Comparison of ENCODE assay signal across 9 cellular contexts in genomic region chr7:2719007-2719406, GRCh38. TPM values are rescaled to one million over a fixed set of nuclear protein-coding genes. Genes with fewer than 3 reads are reported as not detected.
A peak's percentile ranks its signal among the peaks of the same experiment; 100 is the strongest.
DNase-seq lines count a peak whose midpoint lies in the region; ATAC-seq, FAIRE-seq and TF ChIP-seq lines count a peak whose summit lies in the region.
"Had no signal": no experiment of that assay in that cellular context is flagged by ENCODE, and none has a peak within 500 bp of the region (broad histone marks: within the 10 kb centered on the region; RNA-seq: fewer than 3 reads in every experiment).

No MANE protein-coding gene starts in this region.

- intact Hi-C loops in activated naive CD4-positive, alpha-beta T cell treated with anti-CD3 and anti-CD28 coated beads for 36 hours (cut with micrococcal nuclease): loop anchor here (5.0 kb wide), 2 partner anchors 162 to 207 kb away; partner anchors contain the start of genes BRAT1 and IQCE
- intact Hi-C loops in testis (cut with DNase I; ENCODE audit: low total_unique reads): no loop called here

- H3K9me3 ChIP-seq in keratinocyte (ENCODE audit: control insufficient read depth, low read depth, low read length) (no peaks in the 10 kb centered on the region), testis (no peaks in the 10 kb centered on the region)

- H3K4me3 ChIP-seq in keratinocyte (ENCODE audit: control insufficient read depth in 2 of 3, extremely low read depth in 1 of 3, insufficient read depth in 2 of 3, low read depth in 1 of 3, low read length in 3 of 3): no peak overlapping the region
- H3K4me3 ChIP-seq in testis: no peak overlapping the region

- no peak overlapping the region for H3K4me3 Mint-ChIP-seq in activated naive CD4-positive, alpha-beta T cell treated with anti-CD3 and anti-CD28 coated beads for 36 hours

- peaks cover 8% of the 10 kb centered on the region for H3K4me1 ChIP-seq in keratinocyte (ENCODE audit: control insufficient read depth, extremely low read depth, insufficient read depth, low read length)
- peaks cover 23% of the 10 kb centered on the region for H3K4me1 ChIP-seq in testis

- DNase-seq in NCI-H82 (lab: John Stamatoyannopoulos, UW): peak; percentile 58
- no peak for DNase-seq in NCI-H82 treated with DMSO at 0.1 percent for 48 hours (lab: John Stamatoyannopoulos, UW; ENCODE audit: unreplicated experiment)
- peak; percentile 43 for DNase-seq in RWPE1 (ENCODE audit: low spot score)
- DNase-seq in activated naive CD4-positive, alpha-beta T cell treated with anti-CD3 and anti-CD28 coated beads for 36 hours: peak; percentile 82
- DNase-seq in keratinocyte (ENCODE audit: low read depth, low spot score): no peak
- DNase-seq in stimulated activated naive CD4-positive, alpha-beta T cell treated with Interleukin-2 at 50 U/mL for 16 hours (lab: John Stamatoyannopoulos, UW): peak; percentile 43
- DNase-seq in testis: no peak

- TF ChIP-seq CTCF in RWPE1 (conservative IDR thresholded peaks at IDR 0.05; ENCODE audit: low read depth): peak; percentile 57
- peak; percentile 35 to 52 (median 43) for TF ChIP-seq CTCF in keratinocyte (optimal IDR thresholded peaks at IDR 0.05 in 1 of 3, IDR thresholded peaks at IDR 0.05 in 1 of 3, conservative IDR thresholded peaks at IDR 0.05 in 1 of 3; ENCODE audit: extremely low read depth in 1 of 3, insufficient read depth in 2 of 3, low read length in 3 of 3)
- TF ChIP-seq CTCF in testis (IDR thresholded peaks at IDR 0.05): peak in 1 of 3 experiments; percentile 39

- H2AFZ ChIP-seq in keratinocyte (ENCODE audit: control insufficient read depth, low read length): no peak overlapping the region

- dilution Hi-C loops in keratinocyte (cut with MboI; ENCODE audit: extremely low pct_ligation_motif_present, low sequenced_read_pairs): no loop called here

- no peaks in the 10 kb centered on the region for H3K9me3 Mint-ChIP-seq in activated naive CD4-positive, alpha-beta T cell treated with anti-CD3 and anti-CD28 coated beads for 36 hours
- H3K9me3 Mint-ChIP-seq: activated naive CD4-positive, alpha-beta T cell treated with anti-CD3 and anti-CD28 coated beads, Interleukin-2, amount 50 U/mL, for 72 hours had no signal

- WGBS in testis, 2 donors: 88 to 89% methylated on average over 7 to 16 of the region's 16 CpGs

- no peaks in the 10 kb centered on the region for H4K20me1 ChIP-seq in keratinocyte (ENCODE audit: control insufficient read depth, extremely low read depth, insufficient read depth, low read length)

- no peak overlapping the region for H3K4me2 ChIP-seq in keratinocyte (ENCODE audit: control insufficient read depth, extremely low read depth, insufficient read depth, low read depth, low read length)

- peaks cover 6% of the 10 kb centered on the region for H3K27me3 Mint-ChIP-seq in activated naive CD4-positive, alpha-beta T cell treated with anti-CD3 and anti-CD28 coated beads for 36 hours (ENCODE audit: low read depth)

- H3K9ac ChIP-seq in keratinocyte (ENCODE audit: control insufficient read depth, extremely low read depth, insufficient read depth, low read length): no peak overlapping the region

- no peak overlapping the region for H3K27ac ChIP-seq in RWPE1
- H3K27ac ChIP-seq in keratinocyte (ENCODE audit: control insufficient read depth, insufficient read depth, low read length): no peak overlapping the region
- H3K27ac ChIP-seq in testis: no peak overlapping the region

- no peaks in the 10 kb centered on the region for H3K79me2 ChIP-seq in keratinocyte (ENCODE audit: control insufficient read depth, insufficient read depth, low read length)

- peaks cover 5 to 9% of the 10 kb centered on the region in 2 experiments for H3K36me3 ChIP-seq in keratinocyte (ENCODE audit: control insufficient read depth in 2 of 2, extremely low read depth in 1 of 2, insufficient read depth in 2 of 2, low read length in 2 of 2)
- H3K36me3 ChIP-seq in testis (ENCODE audit: low read depth, missing control alignments): no peaks in the 10 kb centered on the region

- no peaks in the 10 kb centered on the region for H3K9me1 ChIP-seq in keratinocyte (ENCODE audit: control insufficient read depth, extremely low read depth, insufficient read depth, low read length)

- no peak for FAIRE-seq in keratinocyte (lab: Jason Lieb, UNC)

- H3K27me3 ChIP-seq in keratinocyte (ENCODE audit: control insufficient read depth, extremely low read depth, insufficient read depth, low read length) (no peaks in the 10 kb centered on the region), testis (no peaks in the 10 kb centered on the region)

- H3K36me3 Mint-ChIP-seq in activated naive CD4-positive, alpha-beta T cell treated with anti-CD3 and anti-CD28 coated beads for 36 hours (ENCODE audit: low read depth): no peaks in the 10 kb centered on the region

- peaks cover 63% of the 10 kb centered on the region for H3K4me1 Mint-ChIP-seq in activated naive CD4-positive, alpha-beta T cell treated with anti-CD3 and anti-CD28 coated beads for 36 hours (ENCODE audit: low read depth)

- POLR2A ChIA-PET in RWPE1 (lab: Yijun Ruan, JAX; ENCODE audit: low non-redundant PET): no interaction called here

- CTCF ChIA-PET in RWPE1 (lab: Yijun Ruan, JAX): interaction anchor here (0.6 to 1.9 kb wide), 5 partner anchors 9 to 267 kb away, joined by 3 to 7 read pairs (median 3); no protein-coding TSS in a partner anchor
- CTCF ChIA-PET in activated naive CD4-positive, alpha-beta T cell treated with anti-CD3 and anti-CD28 coated beads for 36 hours (lab: Charles Lee): interaction anchor here (0.6 to 4.3 kb wide), 19 partner anchors 9 to 1184 kb away, joined by 3 to 42 read pairs (median 3); no protein-coding TSS in a partner anchor

- no peak for ATAC-seq in GM21619 (IDR thresholded peaks at IDR 0.05; ENCODE audit: unreplicated experiment)

- TF ChIP-seq POLR2A in testis (IDR thresholded peaks at IDR 0.05): no peak

- H3K27ac Mint-ChIP-seq in activated naive CD4-positive, alpha-beta T cell treated with anti-CD3 and anti-CD28 coated beads for 36 hours: no peak overlapping the region

RNA-seq across cellular contexts. Expression of gene AMZ1, which starts 31.0 kb away (rescaled TPM):
- total RNA-seq in activated naive CD4-positive, alpha-beta T cell treated with anti-CD3 and anti-CD28 coated beads for 36 hours: under 1 TPM; 0.36 to 0.47 TPM
- polyA plus RNA-seq in keratinocyte (0.01 to 0.04 TPM in 2 of 3 replicates, not detected in the other), testis (ENCODE audit: insufficient read depth, low read depth, low replicate concordance) (3.2 TPM)
- not detected for polyA plus RNA-seq in keratinocyte (2011; ENCODE audit: low read depth)
- 0.01 and 0.03 TPM in 2 replicates for polyA plus RNA-seq in keratinocyte (2011; cell fraction: cytosol; rRNA removed)
- 0.08 TPM in 1 of 2 replicates, not detected in the other for polyA plus RNA-seq in keratinocyte (2011; cell fraction: nucleus; rRNA removed)
- 0.07 TPM in 1 of 2 replicates, not detected in the other for polyA plus RNA-seq in keratinocyte (2012; ENCODE audit: low replicate concordance)
- not detected in 3 replicates for polyA minus RNA-seq in keratinocyte
- not detected for polyA minus RNA-seq in keratinocyte (2011; cell fraction: cytosol; rRNA and poly(A)+ RNA removed)
- not detected in 2 replicates for polyA minus RNA-seq in keratinocyte (2011; cell fraction: nucleus; rRNA and poly(A)+ RNA removed)
- 1 to 10 TPM; 1.1 to 2.7 TPM for total RNA-seq in testis

Comparison
In these comparisons a context has a peak if more than half of its experiments do, and no peak if none do; other contexts are left out.
1. DNase-seq: peak in NCI-H82 (single experiment), RWPE1 (single experiment), activated naive CD4-positive, alpha-beta T cell treated with anti-CD3 and anti-CD28 coated beads for 36 hours (single experiment) and stimulated activated naive CD4-positive, alpha-beta T cell treated with Interleukin-2 at 50 U/mL for 16 hours (single experiment); none in NCI-H82 treated with DMSO at 0.1 percent for 48 hours (single experiment), keratinocyte (single experiment) and testis (single experiment).